Comparison of ENCODE assay signal across 10 cellular contexts in genomic region chr11:57713849-57714248, GRCh38. TPM values are rescaled to one million over a fixed set of nuclear protein-coding genes. Genes with fewer than 3 reads are reported as not detected.
DNase-seq lines count a peak whose midpoint lies in the region; ATAC-seq and TF ChIP-seq lines count a peak whose summit lies in the region.
"Had no signal": no experiment of that assay in that cellular context is flagged by ENCODE, and none has a peak within 500 bp of the region (broad histone marks: within the 10 kb centered on the region; RNA-seq: fewer than 3 reads in every experiment).

No MANE protein-coding gene starts in this region.

- CTCF ChIA-PET in activated CD4-positive, alpha-beta T cell treated with anti-CD3 and anti-CD28 coated beads for 36 hours (lab: Charles Lee) = interaction anchor here (0.8 to 2.1 kb wide), 4 partner anchors 14 to 811 kb away, joined by 3 to 13 read pairs (median 5); no protein-coding TSS in a partner anchor

- H3K9me3 Mint-ChIP-seq in activated CD4-positive, alpha-beta T cell treated with anti-CD3 and anti-CD28 coated beads for 36 hours (ENCODE audit: low read depth) = no peaks in the 10 kb centered on the region

- H3K27ac Mint-ChIP-seq in activated CD4-positive, alpha-beta T cell treated with anti-CD3 and anti-CD28 coated beads for 36 hours = peak overlapping the region; percentile 97

- no peaks in the 10 kb centered on the region for H3K27me3 ChIP-seq in WERI-Rb-1 (ENCODE audit: insufficient read depth, low read depth, severe bottlenecking)

- no peaks in the 10 kb centered on the region for H3K27me3 Mint-ChIP-seq in activated CD4-positive, alpha-beta T cell treated with anti-CD3 and anti-CD28 coated beads for 36 hours

- POLR2A ChIA-PET in activated CD4-positive, alpha-beta T cell treated with anti-CD3 and anti-CD28 coated beads for 36 hours (lab: Charles Lee) = interaction anchor here (0.6 kb wide), 1 partner anchor 27 kb away, joined by 3 read pairs; the partner anchor contains the start of gene SELENOH

- H3K36me3 ChIP-seq in WERI-Rb-1 = peaks cover 32% of the 10 kb centered on the region

- no peak for TF ChIP-seq CTCF in WERI-Rb-1 (IDR thresholded peaks at IDR 0.05; ENCODE audit: low read depth, low read length)
- no peak for TF ChIP-seq CTCF in fibroblast of the aortic adventitia (IDR thresholded peaks at IDR 0.05; ENCODE audit: insufficient read depth, low read length)

- DNase-seq in activated CD4-positive, alpha-beta T cell treated with anti-CD3 and anti-CD28 coated beads for 36 hours = no peak
- DNase-seq in activated CD4-positive, alpha-beta T cell treated with anti-CD3 and anti-CD28 coated beads, Interleukin-2, amount 50 U/mL, for 4 hours = no peak
- DNase-seq in WERI-Rb-1 = no peak
- DNase-seq in fibroblast of the aortic adventitia (ENCODE audit: low read depth) = no peak
- DNase-seq in activated gamma-delta T cell treated with Interleukin-2 at 50 U/mL for 16 hours = no peak
- DNase-seq: NCI-H1417 treated with DMSO at 0.1 percent for 48 hours had no signal

- peaks cover 22% of the 10 kb centered on the region for H3K36me3 Mint-ChIP-seq in activated CD4-positive, alpha-beta T cell treated with anti-CD3 and anti-CD28 coated beads for 36 hours (ENCODE audit: low read depth)

- peak overlapping the region; percentile 97 for H3K4me3 Mint-ChIP-seq in activated CD4-positive, alpha-beta T cell treated with anti-CD3 and anti-CD28 coated beads for 36 hours

- peaks cover 45% of the 10 kb centered on the region for H3K4me1 Mint-ChIP-seq in activated CD4-positive, alpha-beta T cell treated with anti-CD3 and anti-CD28 coated beads for 36 hours

- H3K27ac ChIP-seq in WERI-Rb-1 = no peak overlapping the region
- H3K27ac ChIP-seq in skin epidermis = peak overlapping the region in 2 of 21 experiments; percentile 11 to 88

- no peak for ATAC-seq in activated CD4-positive, alpha-beta T cell treated with anti-CD3 and anti-CD28 coated beads for 36 hours
- ATAC-seq in GM19023 (IDR thresholded peaks at IDR 0.05; ENCODE audit: unreplicated experiment) (no peak), GM21390 (IDR thresholded peaks at IDR 0.05; ENCODE audit: unreplicated experiment) (no peak)

- H3K4me3 ChIP-seq in WERI-Rb-1 (ENCODE audit: low read depth, low read length) = peak overlapping the region; percentile 79; the same call in 1 of the 2 replicates
- peak overlapping the region; percentile 99 for H3K4me3 ChIP-seq in fibroblast of the aortic adventitia (ENCODE audit: low read depth, low read length)
- H3K4me3 ChIP-seq in skin epidermis = peak overlapping the region in 5 of 7 experiments; percentile 72 to 98 (median 89)

- no peaks in the 10 kb centered on the region for H3K9me3 ChIP-seq in WERI-Rb-1 (ENCODE audit: severe bottlenecking)

- intact Hi-C loops in activated CD4-positive, alpha-beta T cell treated with anti-CD3 and anti-CD28 coated beads for 36 hours (cut with DNase I, micrococcal nuclease) = loop anchor here (2.0 to 5.0 kb wide), 6 partner anchors 79 to 865 kb away; partner anchors contain the start of genes SLC43A3 (in 2 of the 2), UBE2L6 (in 1 of the 2) and ZFP91 (in 1 of the 2)

RNA-seq across cellular contexts. Expression of gene TMX2, which starts 1.5 kb away (rescaled TPM):
- 10 to 100 TPM; 59.8 to 72.5 TPM for total RNA-seq in activated CD4-positive, alpha-beta T cell treated with anti-CD3 and anti-CD28 coated beads for 36 hours
- 46.9 and 66.6 TPM in 2 replicates for total RNA-seq in fibroblast of the aortic adventitia (ENCODE audit: low replicate concordance)

RNA-seq across cellular contexts. Expression of gene MED19, which starts 1.8 kb away (rescaled TPM):
- 10 to 100 TPM in 1 of 2 experiments, 1 to 10 TPM in 1; 8.6 to 10.6 TPM for total RNA-seq in activated CD4-positive, alpha-beta T cell treated with anti-CD3 and anti-CD28 coated beads for 36 hours
- 2.6 and 16.9 TPM in 2 replicates for total RNA-seq in fibroblast of the aortic adventitia (ENCODE audit: low replicate concordance)

RNA-seq across cellular contexts. Expression of gene SELENOH, which starts 27.4 kb away (rescaled TPM):
- 100 to 1,000 TPM; 117 to 244 TPM for total RNA-seq in activated CD4-positive, alpha-beta T cell treated with anti-CD3 and anti-CD28 coated beads for 36 hours
- total RNA-seq in fibroblast of the aortic adventitia (ENCODE audit: low replicate concordance) = 63.4 and 139 TPM in 2 replicates

RNA-seq across cellular contexts. Expression of gene BTBD18, which starts 37.8 kb away (rescaled TPM):
- total RNA-seq in activated CD4-positive, alpha-beta T cell treated with anti-CD3 and anti-CD28 coated beads for 36 hours = not detected
- total RNA-seq in fibroblast of the aortic adventitia (ENCODE audit: low replicate concordance) = 0.09 TPM in 1 of 2 replicates, not detected in the other
- total RNA-seq: activated CD8-positive, alpha-beta memory T cell treated with anti-CD3 and anti-CD28 coated beads for 36 hours had no signal

RNA-seq across cellular contexts. Expression of gene ZDHHC5, which starts 45.9 kb away (rescaled TPM):
- 10 to 100 TPM; 46.2 to 60.0 TPM for total RNA-seq in activated CD4-positive, alpha-beta T cell treated with anti-CD3 and anti-CD28 coated beads for 36 hours
- 30.0 and 49.6 TPM in 2 replicates for total RNA-seq in fibroblast of the aortic adventitia (ENCODE audit: low replicate concordance)
